28 cellular contexts compared by ENCODE assay signal in genomic region chr9:3571500-3571899, GRCh38.
"Had no signal": no experiment of that assay in that cellular context is flagged by ENCODE, and none has a peak within 500 bp of the region (broad histone marks: within the 10 kb centered on the region; RNA-seq: fewer than 3 reads in every experiment).

No MANE protein-coding gene starts in this region.

- ATAC-seq: stimulated activated effector memory CD8-positive, alpha-beta T cell treated with anti-CD3 and anti-CD28 coated beads, Interleukin-12 subunit alpha, Interleukin-12 subunit beta, amount 100 ng/mL, for 72 hours; stimulated activated memory B cell treated with anti-CD40 and anti-IgM and Interleukin-4, amounts not matched to agents 10 μg/mL and 1 μg/mL and 100 μg/mL, for 72 hours; stimulated activated naive B cell treated with anti-CD40 and anti-IgM and Interleukin-4, amounts not matched to agents 10 μg/mL and 1 μg/mL and 100 μg/mL, for 72 hours; stimulated activated naive CD8-positive, alpha-beta T cell treated with anti-CD3 and anti-CD28 coated beads, Interleukin-15, amount 100 ng/mL, for 72 hours; stimulated activated naive CD8-positive, alpha-beta T cell treated with anti-CD3 and anti-CD28 coated beads, Interleukin-15, Interleukin-2, amounts not matched to agents 100 U/mL and 50 U/mL, for 24 hours; upper lobe of right lung had no signal

- H3K4me3 Mint-ChIP-seq: stimulated activated effector memory CD8-positive, alpha-beta T cell treated with anti-CD3 and anti-CD28 coated beads, Interleukin-12 subunit alpha, Interleukin-12 subunit beta, amount 100 ng/mL, for 72 hours; stimulated activated memory B cell treated with anti-CD40 and anti-IgM and Interleukin-4, amounts not matched to agents 10 μg/mL and 1 μg/mL and 100 μg/mL, for 72 hours; stimulated activated naive B cell treated with anti-CD40 and anti-IgM and Interleukin-4, amounts not matched to agents 10 μg/mL and 1 μg/mL and 100 μg/mL, for 72 hours; stimulated activated naive CD8-positive, alpha-beta T cell treated with anti-CD3 and anti-CD28 coated beads, Interleukin-15, amount 100 ng/mL, for 72 hours; stimulated activated naive CD8-positive, alpha-beta T cell treated with anti-CD3 and anti-CD28 coated beads, Interleukin-15, Interleukin-2, amounts not matched to agents 100 ng/mL and 50 ng/mL, for 24 hours; type B pancreatic cell had no signal

- H3K27me3 Mint-ChIP-seq: stimulated activated memory B cell treated with anti-CD40 and anti-IgM and Interleukin-4, amounts not matched to agents 10 μg/mL and 1 μg/mL and 100 μg/mL, for 72 hours; stimulated activated naive B cell treated with anti-CD40 and anti-IgM and Interleukin-4, amounts not matched to agents 10 μg/mL and 1 μg/mL and 100 μg/mL, for 72 hours; stimulated activated naive CD8-positive, alpha-beta T cell treated with anti-CD3 and anti-CD28 coated beads, Interleukin-15, amount 100 ng/mL, for 72 hours; stimulated activated naive CD8-positive, alpha-beta T cell treated with anti-CD3 and anti-CD28 coated beads, Interleukin-15, Interleukin-2, amounts not matched to agents 100 ng/mL and 50 ng/mL, for 24 hours; type B pancreatic cell had no signal

- H3K27me3 ChIP-seq: stomach, suprapubic skin, testis, thyroid gland, tibial artery, tibial nerve, transverse colon, upper lobe of left lung, upper lobe of right lung, uterus, vagina had no signal

- H3K36me3 ChIP-seq: stomach, suprapubic skin, thyroid gland, transverse colon, upper lobe of left lung, upper lobe of right lung, uterus, vagina had no signal

- H3K4me1 Mint-ChIP-seq: stimulated activated effector memory CD8-positive, alpha-beta T cell treated with anti-CD3 and anti-CD28 coated beads, Interleukin-12 subunit alpha, Interleukin-12 subunit beta, amount 100 ng/mL, for 72 hours; stimulated activated memory B cell treated with anti-CD40 and anti-IgM and Interleukin-4, amounts not matched to agents 10 μg/mL and 1 μg/mL and 100 μg/mL, for 72 hours had no signal

- H3K27ac Mint-ChIP-seq: stimulated activated effector memory CD8-positive, alpha-beta T cell treated with anti-CD3 and anti-CD28 coated beads, Interleukin-12 subunit alpha, Interleukin-12 subunit beta, amount 100 ng/mL, for 72 hours; stimulated activated memory B cell treated with anti-CD40 and anti-IgM and Interleukin-4, amounts not matched to agents 10 μg/mL and 1 μg/mL and 100 μg/mL, for 72 hours; stimulated activated naive B cell treated with anti-CD40 and anti-IgM and Interleukin-4, amounts not matched to agents 10 μg/mL and 1 μg/mL and 100 μg/mL, for 72 hours; stimulated activated naive CD8-positive, alpha-beta T cell treated with anti-CD3 and anti-CD28 coated beads, Interleukin-15, amount 100 ng/mL, for 72 hours; stimulated activated naive CD8-positive, alpha-beta T cell treated with anti-CD3 and anti-CD28 coated beads, Interleukin-15, Interleukin-2, amounts not matched to agents 100 ng/mL and 50 ng/mL, for 24 hours; type B pancreatic cell had no signal

- H3K9me3 ChIP-seq: stomach, suprapubic skin, testis, thoracic aorta, thyroid gland, tibial artery, tibial nerve, transverse colon, upper lobe of left lung, upper lobe of right lung, uterus, vagina had no signal

- H3K4me3 ChIP-seq: stomach, suprapubic skin, testis, thoracic aorta, thyroid gland, tibial artery, tibial nerve, transverse colon, upper lobe of left lung, upper lobe of right lung, uterus, vagina had no signal

- H3K4me1 ChIP-seq: stomach, suprapubic skin, testis, thyroid gland, tibial artery, tibial nerve, transverse colon, upper lobe of left lung, upper lobe of right lung, uterus, vagina had no signal

- H3K36me3 Mint-ChIP-seq: stimulated activated effector memory CD8-positive, alpha-beta T cell treated with anti-CD3 and anti-CD28 coated beads, Interleukin-12 subunit alpha, Interleukin-12 subunit beta, amount 100 ng/mL, for 72 hours; type B pancreatic cell had no signal

- FAIRE-seq: urothelium cell line had no signal

- H3K9me3 Mint-ChIP-seq: stimulated activated effector memory CD8-positive, alpha-beta T cell treated with anti-CD3 and anti-CD28 coated beads, Interleukin-12 subunit alpha, Interleukin-12 subunit beta, amount 100 ng/mL, for 72 hours; stimulated activated memory B cell treated with anti-CD40 and anti-IgM and Interleukin-4, amounts not matched to agents 10 μg/mL and 1 μg/mL and 100 μg/mL, for 72 hours; stimulated activated naive B cell treated with anti-CD40 and anti-IgM and Interleukin-4, amounts not matched to agents 10 μg/mL and 1 μg/mL and 100 μg/mL, for 72 hours; stimulated activated naive CD8-positive, alpha-beta T cell treated with anti-CD3 and anti-CD28 coated beads, Interleukin-15, amount 100 ng/mL, for 72 hours; stimulated activated naive CD8-positive, alpha-beta T cell treated with anti-CD3 and anti-CD28 coated beads, Interleukin-15, Interleukin-2, amounts not matched to agents 100 ng/mL and 50 ng/mL, for 24 hours; type B pancreatic cell had no signal

- DNase-seq: stimulated activated CD4-positive, alpha-beta T cell treated with anti-CD3 and anti-CD28 coated beads, Interleukin-2, amount 100 ng/mL, for 48 hours; stimulated activated CD4-positive, alpha-beta T cell treated with anti-CD3 and anti-CD28 coated beads, Interleukin-4, amount 100 ng/mL, for 1 hour; stimulated activated CD4-positive, alpha-beta T cell treated with anti-CD3 and anti-CD28 coated beads, Interleukin-4, amount 100 ng/mL, for 24 hours; stimulated activated CD4-positive, alpha-beta T cell treated with anti-CD3 and anti-CD28 coated beads, Interleukin-4, amount 100 ng/mL, for 4 hours; stimulated activated CD8-positive, alpha-beta memory T cell treated with anti-CD3 and anti-CD28 coated beads, Interleukin-4, amount 100 ng/mL, for 48 hours; stimulated activated naive B cell treated with anti-CD40 and anti-IgM and Interleukin-4, amounts not matched to agents 10 μg/mL and 1 μg/mL and 100 μg/mL, for 72 hours; stimulated activated naive CD4-positive, alpha-beta T cell; stimulated activated naive CD4-positive, alpha-beta T cell treated with Interleukin-2 at 50 U/mL for 16 hours; stimulated activated naive CD8-positive, alpha-beta T cell treated with anti-CD3 and anti-CD28 coated beads, Interleukin-15, amount 100 ng/mL, for 72 hours; stimulated activated naive CD8-positive, alpha-beta T cell treated with anti-CD3 and anti-CD28 coated beads, Interleukin-15, Interleukin-2, amounts not matched to agents 100 U/mL and 50 U/mL, for 24 hours; stomach; substantia nigra; testis; thyroid gland; tibial artery; transverse colon; upper lobe of left lung; upper lobe of right lung; uterus had no signal

- H3K27ac ChIP-seq: stomach, suprapubic skin, testis, thoracic aorta, thyroid gland, tibial artery, tibial nerve, transverse colon, upper lobe of left lung, upper lobe of right lung, uterus, vagina had no signal
